ENCODE assay signal across 7 cellular contexts in genomic region chr12:62006076-62006732, GRCh38.
DNase-seq lines count a peak whose midpoint lies in the region; ATAC-seq and TF ChIP-seq lines count a peak whose summit lies in the region.

No MANE protein-coding gene starts in this region.

- DNase-seq in DMS53 (lab: John Stamatoyannopoulos, UW), result peak; percentile 75
- DNase-seq in HPDE6-E6E7 (ENCODE audit: extremely low spot score), result peak; percentile 5
- DNase-seq in fibroblast of pulmonary artery (ENCODE audit: low read depth), result peak; percentile 55
- peak; percentile 34 for DNase-seq in retina
- no peak for DNase-seq in ecto neural progenitor cell (ENCODE audit: low spot score)

- ATAC-seq in GM18868 (IDR thresholded peaks at IDR 0.05; ENCODE audit: unreplicated experiment) (peak; percentile 85), SK-N-SH treated with all-trans-retinoic acid at 6 μM for 48 hours (peak; percentile 45; the same call in 1 of the 3 replicates)

- TF ChIP-seq CTCF in fibroblast of pulmonary artery (IDR thresholded peaks at IDR 0.05; ENCODE audit: low read length, missing control alignments), result peak; percentile 83

- no peak overlapping the region for H3K4me3 ChIP-seq in fibroblast of pulmonary artery (replicated peaks; ENCODE audit: low read depth, low read length)

TF ChIP-seq in SK-N-SH treated with all-trans-retinoic acid at 6 μM for 48 hours, 23 proteins besides CTCF, POLR2A, EP300 and RAD21:
- TF ChIP-seq, protein P1, sequence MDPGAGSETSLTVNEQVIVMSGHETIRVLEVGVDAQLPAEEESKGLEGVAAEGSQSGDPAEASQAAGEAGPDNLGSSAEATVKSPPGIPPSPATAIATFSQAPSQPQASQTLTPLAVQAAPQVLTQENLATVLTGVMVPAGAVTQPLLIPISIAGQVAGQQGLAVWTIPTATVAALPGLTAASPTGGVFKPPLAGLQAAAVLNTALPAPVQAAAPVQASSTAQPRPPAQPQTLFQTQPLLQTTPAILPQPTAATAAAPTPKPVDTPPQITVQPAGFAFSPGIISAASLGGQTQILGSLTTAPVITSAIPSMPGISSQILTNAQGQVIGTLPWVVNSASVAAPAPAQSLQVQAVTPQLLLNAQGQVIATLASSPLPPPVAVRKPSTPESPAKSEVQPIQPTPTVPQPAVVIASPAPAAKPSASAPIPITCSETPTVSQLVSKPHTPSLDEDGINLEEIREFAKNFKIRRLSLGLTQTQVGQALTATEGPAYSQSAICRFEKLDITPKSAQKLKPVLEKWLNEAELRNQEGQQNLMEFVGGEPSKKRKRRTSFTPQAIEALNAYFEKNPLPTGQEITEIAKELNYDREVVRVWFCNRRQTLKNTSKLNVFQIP (CRISPR knock-in tag; IDR thresholded peaks at IDR 0.05; ENCODE audit: borderline replicate concordance, low read depth), result no peak
- no peak for TF ChIP-seq OSR1 (CRISPR knock-in tag; IDR thresholded peaks at IDR 0.05)
